Comparison of ENCODE assay signal across 10 cellular contexts in the genomic region with DNA sequence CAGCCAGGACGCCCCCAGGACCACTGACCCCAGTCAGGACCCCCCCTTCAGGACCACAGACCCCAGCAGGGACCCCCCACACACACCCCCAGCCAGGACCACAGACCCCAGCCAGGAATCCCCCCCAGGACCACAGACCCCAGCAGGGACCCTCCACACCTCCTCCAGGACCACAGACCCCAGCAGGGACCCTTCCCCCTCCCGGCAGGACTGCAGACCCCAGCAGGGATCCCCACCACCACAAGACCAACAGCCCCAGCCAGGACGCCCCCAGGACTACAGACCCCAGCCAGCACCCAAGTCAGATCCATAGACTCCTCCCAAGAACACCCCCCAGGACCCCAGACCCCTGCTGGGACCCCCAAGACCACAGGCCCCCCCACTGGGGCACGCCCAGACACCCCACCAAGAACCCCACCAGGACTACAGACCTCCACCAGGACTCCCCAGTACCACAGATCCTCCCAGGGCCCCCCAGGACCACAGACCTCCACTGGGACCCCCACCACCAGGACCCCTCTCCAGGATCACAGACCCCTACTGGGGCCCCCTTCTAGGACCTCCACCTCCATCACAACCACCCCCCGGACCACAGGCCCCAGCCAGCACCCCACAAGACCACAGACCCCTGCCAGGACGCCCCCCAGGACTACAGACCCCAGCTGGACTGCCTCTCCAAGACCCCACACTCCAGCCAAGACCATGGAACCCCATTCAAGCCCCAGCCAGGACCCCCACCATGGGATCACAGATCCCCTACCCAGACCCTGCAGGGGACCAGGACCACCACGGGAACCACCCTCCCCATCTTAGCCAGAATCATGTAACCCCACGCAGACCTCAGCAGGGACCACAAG. TPM values are rescaled to one million over a fixed set of nuclear protein-coding genes. Genes with fewer than 3 reads are reported as not detected.
A peak's percentile ranks its signal among the peaks of the same experiment; 100 is the strongest.
DNase-seq lines count a peak whose midpoint lies in the region; ATAC-seq, FAIRE-seq and TF ChIP-seq lines count a peak whose summit lies in the region.
"Had no signal": no experiment of that assay in that cellular context is flagged by ENCODE, and none has a peak within 500 bp of the region (broad histone marks: within the 10 kb centered on the region; RNA-seq: fewer than 3 reads in every experiment).

No MANE protein-coding gene starts in this region.

- H3K9me3 Mint-ChIP-seq in IgD-negative memory B cell, result no peaks in the 10 kb centered on the region
- no peaks in the 10 kb centered on the region for H3K9me3 Mint-ChIP-seq in nephron

- H3K36me3 ChIP-seq in BJ (ENCODE audit: control insufficient read depth, insufficient read depth, low read length), result no peaks in the 10 kb centered on the region
- H3K36me3 ChIP-seq: thyroid gland had no signal

- no peaks in the 10 kb centered on the region for H3K27me3 Mint-ChIP-seq in IgD-negative memory B cell
- H3K27me3 Mint-ChIP-seq in nephron (ENCODE audit: low read depth), result peaks cover 5% of the 10 kb centered on the region

- H3K36me3 Mint-ChIP-seq in IgD-negative memory B cell, result no peaks in the 10 kb centered on the region
- H3K36me3 Mint-ChIP-seq in nephron (ENCODE audit: low read depth), result peaks cover 8% of the 10 kb centered on the region

- no peak for DNase-seq in BJ (ENCODE audit: low read depth)
- no peak for DNase-seq in choroid plexus epithelial cell (ENCODE audit: low read depth)
- no peak for DNase-seq in H4 (ENCODE audit: low spot score)
- no peak for DNase-seq in iPS-NIHi7 (ENCODE audit: extremely low spot score)
- no peak for DNase-seq in H54 (ENCODE audit: insufficient read length, low spot score)

- peak overlapping the region; percentile 55 for H3K4me3 ChIP-seq in BJ (ENCODE audit: low read depth, low read length)
- H3K4me3 ChIP-seq in choroid plexus epithelial cell (ENCODE audit: low read depth, low read length), result peak overlapping the region; percentile 76

- POLR2A ChIA-PET in BJ (lab: Charles Lee), result no interaction called here

- no peak for ATAC-seq in GM19455 (IDR thresholded peaks at IDR 0.05; ENCODE audit: unreplicated experiment)

- no peaks in the 10 kb centered on the region for H3K27me3 ChIP-seq in BJ (ENCODE audit: control insufficient read depth, insufficient read depth, low read length)
- H3K27me3 ChIP-seq: dorsolateral prefrontal cortex, thyroid gland had no signal

- peak overlapping the region; percentile 69 to 90 (median 78) for H3K4me3 Mint-ChIP-seq in IgD-negative memory B cell
- H3K4me3 Mint-ChIP-seq in nephron, result peak overlapping the region; percentile 84 to 85 (median 84)

- TF ChIP-seq POLR2A in H54 (IDR thresholded peaks at IDR 0.05; ENCODE audit: low read depth, low read length), result no peak

- H3K4me1 Mint-ChIP-seq in IgD-negative memory B cell (peaks cover 17 to 26% (median 25%) of the 10 kb centered on the region in 3 donors), nephron (peaks cover 21% of the 10 kb centered on the region)

- TF ChIP-seq CTCF in BJ (IDR thresholded peaks at IDR 0.05; ENCODE audit: insufficient read depth, low read depth, low read length), result no peak
- TF ChIP-seq CTCF in choroid plexus epithelial cell (conservative IDR thresholded peaks at IDR 0.05; ENCODE audit: low read depth, low read length), result no peak
- TF ChIP-seq CTCF in nephron (IDR thresholded peaks at IDR 0.05; ENCODE audit: unreplicated experiment in 3 of 3), result no peak

- CTCF ChIA-PET in BJ (lab: Yijun Ruan, JAX), result no interaction called here

- H3K27ac Mint-ChIP-seq in IgD-negative memory B cell (peak overlapping the region in 1 of 3 donors; percentile 50), nephron (peak overlapping the region; percentile 86 to 95 (median 87))

- no peak for FAIRE-seq in H54 (lab: Jason Lieb, UNC)

RNA-seq across cellular contexts. Expression of gene DHRSX, which starts 0.7 kb away (rescaled TPM):
- polyA plus RNA-seq in BJ (2011; rRNA removed) (50.2 and 66.2 TPM in 2 replicates), IgD-negative memory B cell (27.5 TPM)
- 30.0 and 40.8 TPM in 2 replicates for polyA minus RNA-seq in BJ (2011; rRNA and poly(A)+ RNA removed)
- total RNA-seq in H4 (2014; rRNA removed; shearing (Covaris generic)), result 28.2 and 37.1 TPM in 2 replicates

RNA-seq across cellular contexts. Expression of gene ZBED1, which starts 0.7 kb away (rescaled TPM):
- 21.8 and 26.3 TPM in 2 replicates for polyA plus RNA-seq in BJ (2011; rRNA removed)
- 17.5 and 23.0 TPM in 2 replicates for polyA minus RNA-seq in BJ (2011; rRNA and poly(A)+ RNA removed)
- 45.0 TPM for polyA plus RNA-seq in IgD-negative memory B cell
- total RNA-seq in H4 (2014; rRNA removed; shearing (Covaris generic)), result 27.3 and 37.8 TPM in 2 replicates
